In genomic region chr1:210598135-210598652, GRCh38 we compare ENCODE assay signal across 9 cellular contexts.
A peak's percentile ranks its signal among the peaks of the same experiment; 100 is the strongest.
DNase-seq lines count a peak whose midpoint lies in the region; ATAC-seq, FAIRE-seq and TF ChIP-seq lines count a peak whose summit lies in the region.
"Had no signal": no experiment of that assay in that cellular context is flagged by ENCODE, and none has a peak within 500 bp of the region (broad histone marks: within the 10 kb centered on the region; RNA-seq: fewer than 3 reads in every experiment).

No MANE protein-coding gene starts in this region.

- H3K27ac Mint-ChIP-seq in H9: peak overlapping the region in 1 of 3 experiments; percentile 80; a peak in 2 of 7 replicates

- peaks cover 3 to 16% of the 10 kb centered on the region in 2 experiments; a peak in 3 of 4 replicates for H3K4me1 ChIP-seq in HCT116 (ENCODE audit: control insufficient read depth in 1 of 2, insufficient read depth in 2 of 2, low read length in 2 of 2)
- peaks cover 0 to 14% (median 0%) of the 10 kb centered on the region in 9 donors for H3K4me1 ChIP-seq in heart right ventricle
- H3K4me1 ChIP-seq in upper lobe of left lung: peaks cover 0 to 8% (median 3%) of the 10 kb centered on the region in 4 donors
- no peaks in the 10 kb centered on the region for H3K4me1 ChIP-seq in H9 (ENCODE audit: insufficient read depth, low read length)

- H3K9ac ChIP-seq in HCT116 (ENCODE audit: low read length) (no peak overlapping the region), H9 (ENCODE audit: extremely low read depth, insufficient read length, low read length) (no peak overlapping the region)

- TF ChIP-seq POLR2A in HCT116 (IDR thresholded peaks at IDR 0.05; ENCODE audit: borderline replicate concordance, extremely low read depth, insufficient read depth, insufficient read length) (no peak), upper lobe of left lung (IDR thresholded peaks at IDR 0.05) (no peak)

- H3K4me1 Mint-ChIP-seq in H9: peaks cover 6 to 8% of the 10 kb centered on the region in 2 experiments; a peak in 3 of 4 replicates

- WGBS in heart right ventricle, 2 donors: 72 to 77% methylated on average over 3 of the region's 3 CpGs
- WGBS in upper lobe of left lung, 2 donors: 67 to 84% methylated on average over 3 of the region's 3 CpGs
- WGBS in H9 (ENCODE audit: extremely low coverage, insufficient read length, low lambda C conversion rate): no CpG with 5 or more reads among the region's 3 CpGs

- H2BK20ac ChIP-seq in H9 (ENCODE audit: low read depth, low read length, poor library complexity, severe bottlenecking): no peak overlapping the region

- H3K4me3 Mint-ChIP-seq in H9: no peak overlapping the region

- no peak overlapping the region for H4K5ac ChIP-seq in H9 (ENCODE audit: insufficient read length, low read depth, low read length)

- peak overlapping the region; percentile 19; the same call in 1 of the 2 replicates for H3K4me2 ChIP-seq in HCT116 (ENCODE audit: low read length)
- H3K4me2 ChIP-seq in H9 (ENCODE audit: insufficient read depth, insufficient read length, low read length): no peak overlapping the region

- TF ChIP-seq EP300 in upper lobe of left lung (IDR thresholded peaks at IDR 0.05): peak in 1 of 4 donors; percentile 64

- H4K20me1 ChIP-seq in HCT116 (ENCODE audit: insufficient read depth): peaks cover 3% of the 10 kb centered on the region
- no peaks in the 10 kb centered on the region for H4K20me1 ChIP-seq in H9 (ENCODE audit: control insufficient read depth, insufficient read depth, insufficient read length)

- TF ChIP-seq CTCF in HCT116 (IDR thresholded peaks at IDR 0.05 in 2 of 3, conservative IDR thresholded peaks at IDR 0.05 in 1 of 3; ENCODE audit: borderline replicate concordance in 1 of 3, insufficient read depth in 1 of 3, low read depth in 2 of 3, low read length in 2 of 3) (no peak), heart right ventricle (IDR thresholded peaks at IDR 0.05) (no peak), upper lobe of left lung (IDR thresholded peaks at IDR 0.05) (no peak), H9 (conservative IDR thresholded peaks at IDR 0.05) (no peak)

- no peak for FAIRE-seq in GM19239 (lab: Jason Lieb, UNC)

- RAD21 ChIA-PET in HCT116 (lab: Charles Lee; ENCODE audit: low non-redundant PET in 1 of 2, low total read pairs in 2 of 2, uncharacterized antibody in 2 of 2, unreplicated experiment in 2 of 2): no interaction called here

- in situ Hi-C loops in SK-MEL-5 (cut with HindIII; ENCODE audit: low pct_unique_long_range_greater_than_20kb, low sequenced_read_pairs): no loop called here

- no peaks in the 10 kb centered on the region for H3K23me2 ChIP-seq in H9 (ENCODE audit: insufficient read length, low read depth, low read length, poor library complexity, severe bottlenecking)

- H4K8ac ChIP-seq in H9 (replicated peaks; ENCODE audit: insufficient read length, low read depth, low read length): no peak overlapping the region

- H3K9me3 Mint-ChIP-seq in H9: no peaks in the 10 kb centered on the region; a peak in 1 of 5 replicates

- H2AFZ ChIP-seq in HCT116 (ENCODE audit: low read depth, low read length, poor library complexity, severe bottlenecking) (no peak overlapping the region), H9 (ENCODE audit: low read length) (no peak overlapping the region)

- H2AK5ac ChIP-seq in H9 (ENCODE audit: insufficient read length, low read length): no peak overlapping the region

- H3K27me3 ChIP-seq in HCT116 (ENCODE audit: insufficient read depth, low read length): peaks cover 8% of the 10 kb centered on the region; the same call in 1 of the 2 replicates
- no peaks in the 10 kb centered on the region for H3K27me3 ChIP-seq in heart right ventricle
- no peaks in the 10 kb centered on the region for H3K27me3 ChIP-seq in upper lobe of left lung
- no peaks in the 10 kb centered on the region for H3K27me3 ChIP-seq in H9 (ENCODE audit: insufficient read depth, low read length)

- DNase-seq in HCT116 (ENCODE audit: low read depth, low spot score) (no peak), SK-MEL-5 (ENCODE audit: low read depth, low spot score) (peak; percentile 30), heart right ventricle (peak; percentile 14 to 24), upper lobe of left lung (peak in 1 of 2 donors; percentile 73), H9 (no peak), GM19239 (ENCODE audit: insufficient read length, low spot score) (no peak)
- no peak for DNase-seq in activated CD4-positive, CD25-positive, alpha-beta regulatory T cell treated with anti-CD3 and anti-CD28 coated beads, Interleukin-2, amount 50 U/mL, for 72 hours
- DNase-seq: activated CD8-positive, alpha-beta memory T cell treated with anti-CD3 and anti-CD28 coated beads for 24 hours had no signal

- no peak overlapping the region for H2BK12ac ChIP-seq in H9 (ENCODE audit: insufficient read length, low read depth, low read length)

- H3K79me2 ChIP-seq in HCT116 (ENCODE audit: insufficient read depth, low read length) (no peaks in the 10 kb centered on the region), H9 (ENCODE audit: insufficient read depth, low read length) (no peaks in the 10 kb centered on the region)

- BruUV-seq in HCT116 (replicated peaks; lab: Mats Ljungman, UMichigan): no TSS peak

- TF ChIP-seq RAD21 in HCT116 (IDR thresholded peaks at IDR 0.05; ENCODE audit: low read depth): no peak

- H3K9me3 ChIP-seq in HCT116 (ENCODE audit: control insufficient read depth in 1 of 2, insufficient read depth in 1 of 2, low read depth in 1 of 2, low read length in 2 of 2) (no peaks in the 10 kb centered on the region), heart right ventricle (peaks cover 0 to 6% (median 0%) of the 10 kb centered on the region in 11 donors), upper lobe of left lung (no peaks in the 10 kb centered on the region), H9 (ENCODE audit: control insufficient read depth, low read depth, low read length) (no peaks in the 10 kb centered on the region)

- H3K36me3 Mint-ChIP-seq in H9 (ENCODE audit: insufficient read depth in 1 of 3, low read depth in 3 of 3): no peaks in the 10 kb centered on the region

- H3K23ac ChIP-seq in H9 (ENCODE audit: insufficient read length, low read depth, low read length): no peak overlapping the region

- H3K4me3 ChIP-seq in HCT116 (replicated peaks in 1 of 2; ENCODE audit: low read depth in 1 of 2, low read length in 2 of 2) (no peak overlapping the region), heart right ventricle (no peak overlapping the region), upper lobe of left lung (no peak overlapping the region)

- no peaks in the 10 kb centered on the region for H3K79me1 ChIP-seq in H9 (ENCODE audit: insufficient read depth, low read depth, low read length, poor library complexity, severe bottlenecking)

- H3K27ac ChIP-seq in HCT116 (ENCODE audit: low read depth, low read length) (no peak overlapping the region), heart right ventricle (peak overlapping the region in 1 of 10 donors; percentile 67), upper lobe of left lung (peak overlapping the region in 3 of 4 donors; percentile 7 to 62 (median 45)), H9 (ENCODE audit: insufficient read length, low read depth, low read length) (no peak overlapping the region)

- H4K91ac ChIP-seq in H9 (ENCODE audit: insufficient read length, low read depth, low read length): no peak overlapping the region

- CTCF ChIA-PET in HCT116 (lab: Charles Lee): interaction anchor here (1.2 kb wide), 1 partner anchor 537 kb away, joined by 4 read pairs; no protein-coding TSS in a partner anchor

- no peak overlapping the region for H3K18ac ChIP-seq in H9 (ENCODE audit: insufficient read length, low read depth, low read length)

- H3K9me2 ChIP-seq in HCT116 (ENCODE audit: insufficient read depth): no peaks in the 10 kb centered on the region

- H3T11ph ChIP-seq in H9 (ENCODE audit: low read length): no peak overlapping the region

- H3K27me3 Mint-ChIP-seq in H9 (ENCODE audit: low read depth): no peaks in the 10 kb centered on the region

- ATAC-seq in HCT116 (peak; percentile 60), heart right ventricle (peak; percentile 61 to 95 (median 75)), upper lobe of left lung (ENCODE audit: low FRiP score in 2 of 2) (peak; percentile 89 to 94), HG03135 (IDR thresholded peaks at IDR 0.05; ENCODE audit: unreplicated experiment) (no peak)

- intact Hi-C loops in HCT116 (cut with micrococcal nuclease) (no loop called here), heart right ventricle (cut with DNase I) (no loop called here)

- H3K36me3 ChIP-seq in HCT116 (ENCODE audit: control insufficient read depth in 1 of 2, insufficient read depth in 2 of 2, low read length in 2 of 2) (no peaks in the 10 kb centered on the region), heart right ventricle (no peaks in the 10 kb centered on the region), upper lobe of left lung (no peaks in the 10 kb centered on the region)

- POLR2A ChIA-PET in HCT116 (lab: Charles Lee): no interaction called here

- no peak overlapping the region for H2BK15ac ChIP-seq in H9 (ENCODE audit: low read depth, low read length)

- no peak overlapping the region for H3K56ac ChIP-seq in H9 (ENCODE audit: insufficient read length, low read depth, low read length)

- H3K14ac ChIP-seq in H9 (ENCODE audit: insufficient read depth, low read length): no peak overlapping the region; the same call in 1 of the 2 replicates

- no peak overlapping the region for H2BK120ac ChIP-seq in H9 (ENCODE audit: low read depth, low read length, poor library complexity, severe bottlenecking)

- no peak overlapping the region for H2BK5ac ChIP-seq in H9 (ENCODE audit: insufficient read length, low read length)

- H3K4ac ChIP-seq in H9 (ENCODE audit: low read depth, low read length): no peak overlapping the region

TF ChIP-seq in HCT116, 20 proteins besides CTCF, POLR2A, EP300 and RAD21:
- TF ChIP-seq EZH2phosphoT487 (IDR thresholded peaks at IDR 0.05; ENCODE audit: borderline replicate concordance) (no peak), CEBPB (IDR thresholded peaks at IDR 0.05; ENCODE audit: low read depth) (peak; percentile 58; the same call in 1 of the 2 replicates), ATF3 (IDR thresholded peaks at IDR 0.05) (0 out of 2 replicates have a peak, but pooled peaks have one; percentile 28), TCF7L2 (IDR thresholded peaks at IDR 0.05; ENCODE audit: borderline replicate concordance, extremely low read depth, insufficient read depth, insufficient read length) (no peak), FOSL1 (IDR thresholded peaks at IDR 0.05; ENCODE audit: low read depth) (no peak), CBX3 (IDR thresholded peaks at IDR 0.05; ENCODE audit: low read depth) (no peak), EGR1 (IDR thresholded peaks at IDR 0.05; ENCODE audit: low read depth) (no peak)

Comparison
In these comparisons a context has a peak if more than half of its experiments do, and no peak if none do; other contexts are left out.
1. DNase-seq: peak in SK-MEL-5 (single experiment) and heart right ventricle (2 of 2); none in HCT116 (single experiment), activated CD4-positive, CD25-positive, alpha-beta regulatory T cell treated with anti-CD3 and anti-CD28 coated beads, Interleukin-2, amount 50 U/mL, for 72 hours (single experiment), H9 (single experiment) and GM19239 (single experiment).
2. H3K27ac ChIP-seq: peak in upper lobe of left lung (3 of 4); none in HCT116 (single experiment) and H9 (single experiment).